1 cellular context compared by ENCODE assay signal in genomic region chr17:13114601-13115024, GRCh38.
TF ChIP-seq lines count a peak whose summit lies in the region.

No MANE protein-coding gene starts in this region.

TF ChIP-seq in HCT116, 20 proteins besides CTCF, POLR2A, EP300 and RAD21 (continued from another document):
- TF ChIP-seq, protein P1, sequence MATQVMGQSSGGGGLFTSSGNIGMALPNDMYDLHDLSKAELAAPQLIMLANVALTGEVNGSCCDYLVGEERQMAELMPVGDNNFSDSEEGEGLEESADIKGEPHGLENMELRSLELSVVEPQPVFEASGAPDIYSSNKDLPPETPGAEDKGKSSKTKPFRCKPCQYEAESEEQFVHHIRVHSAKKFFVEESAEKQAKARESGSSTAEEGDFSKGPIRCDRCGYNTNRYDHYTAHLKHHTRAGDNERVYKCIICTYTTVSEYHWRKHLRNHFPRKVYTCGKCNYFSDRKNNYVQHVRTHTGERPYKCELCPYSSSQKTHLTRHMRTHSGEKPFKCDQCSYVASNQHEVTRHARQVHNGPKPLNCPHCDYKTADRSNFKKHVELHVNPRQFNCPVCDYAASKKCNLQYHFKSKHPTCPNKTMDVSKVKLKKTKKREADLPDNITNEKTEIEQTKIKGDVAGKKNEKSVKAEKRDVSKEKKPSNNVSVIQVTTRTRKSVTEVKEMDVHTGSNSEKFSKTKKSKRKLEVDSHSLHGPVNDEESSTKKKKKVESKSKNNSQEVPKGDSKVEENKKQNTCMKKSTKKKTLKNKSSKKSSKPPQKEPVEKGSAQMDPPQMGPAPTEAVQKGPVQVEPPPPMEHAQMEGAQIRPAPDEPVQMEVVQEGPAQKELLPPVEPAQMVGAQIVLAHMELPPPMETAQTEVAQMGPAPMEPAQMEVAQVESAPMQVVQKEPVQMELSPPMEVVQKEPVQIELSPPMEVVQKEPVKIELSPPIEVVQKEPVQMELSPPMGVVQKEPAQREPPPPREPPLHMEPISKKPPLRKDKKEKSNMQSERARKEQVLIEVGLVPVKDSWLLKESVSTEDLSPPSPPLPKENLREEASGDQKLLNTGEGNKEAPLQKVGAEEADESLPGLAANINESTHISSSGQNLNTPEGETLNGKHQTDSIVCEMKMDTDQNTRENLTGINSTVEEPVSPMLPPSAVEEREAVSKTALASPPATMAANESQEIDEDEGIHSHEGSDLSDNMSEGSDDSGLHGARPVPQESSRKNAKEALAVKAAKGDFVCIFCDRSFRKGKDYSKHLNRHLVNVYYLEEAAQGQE (IDR thresholded peaks at IDR 0.05; ENCODE audit: low read depth): no peak
- TF ChIP-seq CBX3 (IDR thresholded peaks at IDR 0.05; ENCODE audit: low read depth) (no peak), SRF (IDR thresholded peaks at IDR 0.05; ENCODE audit: low read depth) (no peak), TCF7L2 (IDR thresholded peaks at IDR 0.05; ENCODE audit: borderline replicate concordance, extremely low read depth, insufficient read depth, insufficient read length) (no peak), EZH2 (IDR thresholded peaks at IDR 0.05) (no peak), ZBTB33 (IDR thresholded peaks at IDR 0.05; ENCODE audit: extremely low read depth, insufficient replicate concordance, low read length) (no peak), SIN3A (IDR thresholded peaks at IDR 0.05; ENCODE audit: low read depth) (no peak)
